8 cellular contexts compared by ENCODE assay signal in the genomic region with DNA sequence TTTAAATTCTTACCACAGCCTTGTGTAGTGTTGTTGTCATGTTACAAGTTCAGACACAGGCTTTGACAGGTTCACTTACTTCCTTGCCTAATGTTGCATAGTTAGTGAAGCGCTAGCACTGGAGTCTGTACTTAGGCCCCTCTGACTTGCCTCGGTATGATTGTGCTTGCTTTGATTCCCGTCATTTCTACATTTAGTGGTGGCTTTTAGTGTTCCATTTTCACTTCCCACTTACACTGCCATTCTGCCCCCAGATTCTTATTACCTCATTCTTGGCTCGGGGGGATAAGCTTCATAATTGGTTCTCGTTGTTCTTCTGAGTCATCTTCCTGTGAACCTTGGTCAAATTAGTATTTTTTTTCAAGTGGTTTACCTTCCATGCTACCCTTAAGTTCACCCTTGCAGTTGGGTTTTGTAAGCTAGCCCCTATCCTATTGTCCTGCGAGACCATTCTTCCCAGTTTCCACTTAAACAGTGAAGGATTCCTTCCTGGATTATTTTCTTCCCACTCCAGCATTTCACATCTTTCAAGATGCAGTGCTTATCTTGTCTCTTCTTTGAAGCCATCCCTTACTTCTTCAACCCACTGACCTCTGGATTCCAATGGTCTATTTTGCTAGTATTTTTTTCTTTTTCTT.
A peak's percentile ranks its signal among the peaks of the same experiment; 100 is the strongest.
DNase-seq lines count a peak whose midpoint lies in the region; ATAC-seq and TF ChIP-seq lines count a peak whose summit lies in the region.

No MANE protein-coding gene starts in this region.

- WGBS in mammary epithelial cell (ENCODE audit: low coverage, missing lambda C conversion rate): 22% methylated on average over 6 of the region's 6 CpGs

- no TSS peak for BruUV-seq in mammary epithelial cell (replicated peaks; lab: Mats Ljungman, UMichigan)

- peaks cover 13% of the 10 kb centered on the region for H3K4me1 ChIP-seq in mammary epithelial cell (ENCODE audit: insufficient read depth, low read length)

- no peaks in the 10 kb centered on the region for H3K9me3 ChIP-seq in mammary epithelial cell (replicated peaks; ENCODE audit: insufficient read depth, low read length)

- H3K9ac ChIP-seq in mammary epithelial cell (ENCODE audit: insufficient read depth, low read length): no peak overlapping the region

- peak; percentile 94 for ATAC-seq in HG02642 (IDR thresholded peaks at IDR 0.05; ENCODE audit: poor library complexity, unreplicated experiment)

- H3K36me3 ChIP-seq in mammary epithelial cell (ENCODE audit: insufficient read depth, low read length): no peaks in the 10 kb centered on the region

- H4K20me1 ChIP-seq in mammary epithelial cell (ENCODE audit: insufficient read depth, low read length): no peaks in the 10 kb centered on the region

- intact Hi-C loops in mammary epithelial cell (cut with micrococcal nuclease): no loop called here

- H3K79me2 ChIP-seq in mammary epithelial cell (ENCODE audit: insufficient read depth, low read length): peaks cover 61% of the 10 kb centered on the region

- peak overlapping the region; percentile 5 for H3K27ac ChIP-seq in mammary epithelial cell (ENCODE audit: insufficient read depth, low read depth, low read length)
- no peak overlapping the region for H3K27ac ChIP-seq in coronary artery

- H3K4me3 ChIP-seq in mammary epithelial cell (replicated peaks in 1 of 3; ENCODE audit: insufficient read depth in 1 of 3, low read depth in 2 of 3, low read length in 3 of 3) (no peak overlapping the region), coronary artery (no peak overlapping the region)

- no peak for TF ChIP-seq CTCF in mammary epithelial cell (conservative IDR thresholded peaks at IDR 0.05 in 1 of 2, IDR thresholded peaks at IDR 0.05 in 1 of 2; ENCODE audit: extremely low read depth in 1 of 2, insufficient read depth in 1 of 2, low read depth in 1 of 2, low read length in 2 of 2)
- no peak for TF ChIP-seq CTCF in coronary artery (IDR thresholded peaks at IDR 0.05)

- H2AFZ ChIP-seq in mammary epithelial cell (ENCODE audit: low read depth, low read length): peak overlapping the region; percentile 75

- peak overlapping the region; percentile 74 for H3K4me2 ChIP-seq in mammary epithelial cell (ENCODE audit: insufficient read depth, low read depth, low read length)

- no peaks in the 10 kb centered on the region for H3K27me3 ChIP-seq in mammary epithelial cell (ENCODE audit: insufficient read depth, low read length)

- CTCF ChIA-PET in mammary epithelial cell (lab: Charles Lee; ENCODE audit: low non-redundant PET): no interaction called here

- DNase-seq in activated CD4-positive, alpha-beta T cell treated with anti-CD3 and anti-CD28 coated beads for 4 hours: peak; percentile 3 to 26
- DNase-seq in activated CD4-positive, alpha-beta T cell treated with anti-CD3 and anti-CD28 coated beads for 1 hour: no peak
- peak; percentile 86 to 95 for DNase-seq in NOMO-1 (lab: John Stamatoyannopoulos, UW; ENCODE audit: unreplicated experiment in 2 of 2)
- peak; percentile 58 for DNase-seq in mammary epithelial cell
- peak; percentile 19 to 52 for DNase-seq in stimulated activated CD4-positive, alpha-beta T cell treated with anti-CD3 and anti-CD28 coated beads, Interleukin-2, amount 100 ng/mL, for 24 hours
- no peak for DNase-seq in occipital lobe (lab: John Stamatoyannopoulos, UW)
- DNase-seq in coronary artery (ENCODE audit: low spot score): no peak

- dilution Hi-C loops in mammary epithelial cell (cut with HindIII; ENCODE audit: low sequenced_read_pairs): no loop called here

- in situ Hi-C loops in mammary epithelial cell (cut with MboI; ENCODE audit: low sequenced_read_pairs in 2 of 2): no loop called here

Comparison
In these comparisons a context has a peak if more than half of its experiments do, and no peak if none do; other contexts are left out.
1. DNase-seq: peak in activated CD4-positive, alpha-beta T cell treated with anti-CD3 and anti-CD28 coated beads for 4 hours (2 of 2), NOMO-1 (2 of 2), mammary epithelial cell (single experiment) and stimulated activated CD4-positive, alpha-beta T cell treated with anti-CD3 and anti-CD28 coated beads, Interleukin-2, amount 100 ng/mL, for 24 hours (2 of 2); none in activated CD4-positive, alpha-beta T cell treated with anti-CD3 and anti-CD28 coated beads for 1 hour (single experiment), occipital lobe (single experiment) and coronary artery (single experiment).